In genomic region chr15:43225201-43225949, GRCh38 we compare ENCODE assay signal across 8 cellular contexts. TPM values are rescaled to one million over a fixed set of nuclear protein-coding genes. Genes with fewer than 3 reads are reported as not detected.
DNase-seq lines count a peak whose midpoint lies in the region; ATAC-seq and TF ChIP-seq lines count a peak whose summit lies in the region.

No MANE protein-coding gene starts in this region.

- H3K27ac ChIP-seq in DND-41 (ENCODE audit: low read length) (no peak overlapping the region), PC-3 (ENCODE audit: low read length) (no peak overlapping the region)

- no peak overlapping the region for H3K4me3 ChIP-seq in DND-41 (ENCODE audit: low read depth in 1 of 2, low read length in 2 of 2)
- H3K4me3 ChIP-seq in PC-3 (ENCODE audit: low read length): no peak overlapping the region

- H3K4me1 Mint-ChIP-seq in activated naive CD4-positive, alpha-beta T cell treated with anti-CD3 and anti-CD28 coated beads, Interleukin-2, amount 10 ng/mL, durations not matched to agents 7 days and 5 days: peaks cover 2% of the 10 kb centered on the region
- no peaks in the 10 kb centered on the region for H3K4me1 Mint-ChIP-seq in glutamatergic neuron (ENCODE audit: low read depth, unreplicated experiment)

- H3K9me3 Mint-ChIP-seq in activated naive CD4-positive, alpha-beta T cell treated with anti-CD3 and anti-CD28 coated beads, Interleukin-2, amount 10 ng/mL, durations not matched to agents 7 days and 5 days: no peaks in the 10 kb centered on the region
- H3K9me3 Mint-ChIP-seq in glutamatergic neuron (ENCODE audit: unreplicated experiment): no peaks in the 10 kb centered on the region

- H3K36me3 ChIP-seq in DND-41 (ENCODE audit: insufficient read depth, low read length) (no peaks in the 10 kb centered on the region), PC-3 (ENCODE audit: low read depth, low read length) (no peaks in the 10 kb centered on the region; the same call in 1 of the 2 replicates)

- H3K27me3 ChIP-seq in DND-41 (ENCODE audit: insufficient read depth, low read length, poor library complexity) (peaks cover 6% of the 10 kb centered on the region), PC-3 (ENCODE audit: low read length) (no peaks in the 10 kb centered on the region; the same call in 1 of the 2 replicates)

- DNase-seq in DND-41 (peak; percentile 49), HS-5 (ENCODE audit: low read depth) (peak; percentile 20), PC-3 (peak; percentile 84), glutamatergic neuron (no peak), pons (ENCODE audit: low spot score) (peak; percentile 65), GOT3 (lab: John Stamatoyannopoulos, UW) (no peak)
- peak; percentile 63 for DNase-seq in activated naive CD4-positive, alpha-beta T cell treated with anti-CD3 and anti-CD28 coated beads, Interleukin-2, amount 10 ng/mL, durations not matched to agents 7 days and 5 days

- no peaks in the 10 kb centered on the region for H3K9me2 ChIP-seq in PC-3 (replicated peaks; ENCODE audit: low read length)

- H4K20me1 ChIP-seq in DND-41 (ENCODE audit: insufficient read depth, low read length): no peaks in the 10 kb centered on the region
- no peaks in the 10 kb centered on the region for H4K20me1 ChIP-seq in PC-3 (ENCODE audit: low read length)

- no peaks in the 10 kb centered on the region for H3F3A ChIP-seq in PC-3 (ENCODE audit: low read length, unreplicated experiment)

- H3K27ac Mint-ChIP-seq in activated naive CD4-positive, alpha-beta T cell treated with anti-CD3 and anti-CD28 coated beads, Interleukin-2, amount 10 ng/mL, durations not matched to agents 7 days and 5 days: no peak overlapping the region
- H3K27ac Mint-ChIP-seq in glutamatergic neuron (ENCODE audit: unreplicated experiment): no peak overlapping the region

- no peaks in the 10 kb centered on the region for H3K36me3 Mint-ChIP-seq in activated naive CD4-positive, alpha-beta T cell treated with anti-CD3 and anti-CD28 coated beads, Interleukin-2, amount 10 ng/mL, durations not matched to agents 7 days and 5 days
- H3K36me3 Mint-ChIP-seq in glutamatergic neuron (ENCODE audit: unreplicated experiment): peaks cover 4% of the 10 kb centered on the region

- no TSS peak for BruUV-seq in PC-3 (replicated peaks; lab: Mats Ljungman, UMichigan)

- intact Hi-C loops in PC-3 (cut with micrococcal nuclease): loop anchor here (1.0 kb wide), 1 partner anchor 60 kb away; no protein-coding TSS in a partner anchor

- H3K4me1 ChIP-seq in DND-41 (ENCODE audit: insufficient read depth, low read length) (no peaks in the 10 kb centered on the region), PC-3 (ENCODE audit: insufficient read depth, low read length) (no peaks in the 10 kb centered on the region)

- ATAC-seq in DND-41 (ENCODE audit: insufficient read depth, low read depth) (peak; percentile 98), PC-3 (peak; percentile 99), GM19397 (IDR thresholded peaks at IDR 0.05; ENCODE audit: unreplicated experiment) (no peak)

- H3K79me2 ChIP-seq in DND-41 (ENCODE audit: insufficient read depth, low read length) (no peaks in the 10 kb centered on the region), PC-3 (ENCODE audit: low read length) (no peaks in the 10 kb centered on the region)

- H2AFZ ChIP-seq in DND-41 (ENCODE audit: low read depth, low read length): 0 out of 2 replicates have a peak overlapping the region, but pooled peaks have one; percentile 16
- no peak overlapping the region for H2AFZ ChIP-seq in PC-3 (ENCODE audit: low read length)

- H3K9me3 ChIP-seq in DND-41 (ENCODE audit: insufficient read depth, low read length, severe bottlenecking) (no peaks in the 10 kb centered on the region), PC-3 (ENCODE audit: low read length) (no peaks in the 10 kb centered on the region)

- no peak overlapping the region for H3K4me2 ChIP-seq in DND-41 (ENCODE audit: insufficient read depth, low read length)
- no peak overlapping the region for H3K4me2 ChIP-seq in PC-3 (ENCODE audit: low read length)

- peaks cover 13% of the 10 kb centered on the region for H3K27me3 Mint-ChIP-seq in activated naive CD4-positive, alpha-beta T cell treated with anti-CD3 and anti-CD28 coated beads, Interleukin-2, amount 10 ng/mL, durations not matched to agents 7 days and 5 days
- H3K27me3 Mint-ChIP-seq in glutamatergic neuron (ENCODE audit: unreplicated experiment): peaks cover 5% of the 10 kb centered on the region

- no peak overlapping the region for H3K4me3 Mint-ChIP-seq in activated naive CD4-positive, alpha-beta T cell treated with anti-CD3 and anti-CD28 coated beads, Interleukin-2, amount 10 ng/mL, durations not matched to agents 7 days and 5 days
- no peak overlapping the region for H3K4me3 Mint-ChIP-seq in glutamatergic neuron (ENCODE audit: unreplicated experiment)

- H3K9ac ChIP-seq in DND-41 (ENCODE audit: low read depth, low read length): no peak overlapping the region
- H3K9ac ChIP-seq in PC-3 (ENCODE audit: low read length): no peak overlapping the region

- POLR2A ChIA-PET in PC-3 (lab: Charles Lee; ENCODE audit: unreplicated experiment): interaction anchor here (0.6 kb wide), 1 partner anchor 286 kb away, joined by 4 read pairs; no protein-coding TSS in a partner anchor

- peak; percentile 79 for TF ChIP-seq CTCF in DND-41 (IDR thresholded peaks at IDR 0.05; ENCODE audit: borderline replicate concordance, extremely low read depth, low read length, poor library complexity, severe bottlenecking)
- TF ChIP-seq CTCF in PC-3 (conservative IDR thresholded peaks at IDR 0.05; ENCODE audit: low read depth, low read length): peak; percentile 93
- TF ChIP-seq CTCF in glutamatergic neuron (IDR thresholded peaks at IDR 0.05; ENCODE audit: partially characterized antibody, unreplicated experiment): peak; percentile 51

- CTCF ChIA-PET in PC-3 (lab: Charles Lee): interaction anchor here (0.6 to 2.1 kb wide), 8 partner anchors 19 to 112 kb away, joined by 3 to 58 read pairs (median 4); no protein-coding TSS in a partner anchor
- CTCF ChIA-PET in activated naive CD4-positive, alpha-beta T cell treated with anti-CD3 and anti-CD28 coated beads, Interleukin-2, amount 10 ng/mL, durations not matched to agents 7 days and 5 days (lab: Charles Lee): interaction anchor here (0.6 to 7.4 kb wide), 32 partner anchors 10 to 937 kb away, joined by 3 to 199 read pairs (median 4); partner anchors contain the start of gene TGM5

RNA-seq across cellular contexts. Expression of gene EPB42, which starts 4.6 kb away (rescaled TPM):
- total RNA-seq in PC-3 (2014; rRNA removed) (not detected in 2 replicates), glutamatergic neuron (ENCODE audit: unreplicated experiment) (not detected)

RNA-seq across cellular contexts. Expression of gene CCNDBP1, which starts 40.2 kb away (rescaled TPM):
- total RNA-seq in PC-3 (2014; rRNA removed) (34.3 and 38.5 TPM in 2 replicates), glutamatergic neuron (ENCODE audit: unreplicated experiment) (86.8 TPM)

RNA-seq across cellular contexts. Expression of gene TGM5, which starts 41.4 kb away (rescaled TPM):
- not detected in 2 replicates for total RNA-seq in PC-3 (2014; rRNA removed)
- not detected for total RNA-seq in glutamatergic neuron (ENCODE audit: unreplicated experiment)

Comparison
In these comparisons a context has a peak if more than half of its experiments do, and no peak if none do; other contexts are left out.
1. DNase-seq: peak in DND-41 (single experiment), HS-5 (single experiment), PC-3 (single experiment), activated naive CD4-positive, alpha-beta T cell treated with anti-CD3 and anti-CD28 coated beads, Interleukin-2, amount 10 ng/mL, durations not matched to agents 7 days and 5 days (single experiment) and pons (single experiment); none in glutamatergic neuron (single experiment) and GOT3 (single experiment).
2. Peak in every context shown above with its lines, with median percentiles within 50 percentile points of each other: CTCF ChIP-seq.